Comparison of ENCODE assay signal across 28 cellular contexts in genomic region chr19:28061111-28061510, GRCh38.
"Had no signal": no experiment of that assay in that cellular context is flagged by ENCODE, and none has a peak within 500 bp of the region (broad histone marks: within the 10 kb centered on the region; RNA-seq: fewer than 3 reads in every experiment).

No MANE protein-coding gene starts in this region.

- H3K4me1 ChIP-seq: parathyroid adenoma, psoas muscle, right lobe of liver, sigmoid colon, stomach, thyroid gland, tibial nerve, upper lobe of left lung, vagina had no signal

- H3K36me3 ChIP-seq: neutrophil, right lobe of liver, sigmoid colon, stomach, thoracic aorta, thyroid gland, tibial nerve, upper lobe of left lung, vagina had no signal

- H3K4me3 Mint-ChIP-seq: natural killer cell treated with Interleukin-12 subunit alpha and Interleukin-12 subunit beta and Interleukin-15 and Interleukin-18, amount 100 ng/mL, for 72 hours; nephron progenitor cell; neural crest cell; stimulated activated effector memory CD8-positive, alpha-beta T cell treated with anti-CD3 and anti-CD28 coated beads, Interleukin-12 subunit alpha, Interleukin-12 subunit beta, amount 100 ng/mL, for 72 hours; stimulated activated naive B cell treated with anti-CD40 and anti-IgM and Interleukin-4, amounts not matched to agents 10 μg/mL and 1 μg/mL and 100 μg/mL, for 72 hours; stimulated activated naive CD8-positive, alpha-beta T cell treated with anti-CD3 and anti-CD28 coated beads, Interleukin-15, Interleukin-2, amounts not matched to agents 100 ng/mL and 50 ng/mL, for 24 hours had no signal

- H3K36me3 Mint-ChIP-seq: natural killer cell treated with Interleukin-12 subunit alpha and Interleukin-12 subunit beta and Interleukin-15 and Interleukin-18, amount 100 ng/mL, for 72 hours; stimulated activated effector memory CD8-positive, alpha-beta T cell treated with anti-CD3 and anti-CD28 coated beads, Interleukin-12 subunit alpha, Interleukin-12 subunit beta, amount 100 ng/mL, for 72 hours; stimulated activated naive B cell treated with anti-CD40 and anti-IgM and Interleukin-4, amounts not matched to agents 10 μg/mL and 1 μg/mL and 100 μg/mL, for 72 hours had no signal

- DNase-seq: nephron progenitor cell; nucleus accumbens; posterior cingulate gyrus; psoas muscle; right cardiac atrium; right lobe of liver; sigmoid colon; small intestine; stimulated activated CD4-positive, alpha-beta T cell treated with anti-CD3 and anti-CD28 coated beads, Interleukin-15, amount 100 ng/mL, for 24 hours; stimulated activated CD4-positive, alpha-beta T cell treated with anti-CD3 and anti-CD28 coated beads, Interleukin-2, amount 100 ng/mL, for 24 hours; stimulated activated CD4-positive, alpha-beta T cell treated with anti-CD3 and anti-CD28 coated beads, Interleukin-2, amount 100 ng/mL, for 48 hours; stimulated activated CD4-positive, alpha-beta T cell treated with anti-CD3 and anti-CD28 coated beads, Interleukin-4, amount 100 ng/mL, for 24 hours; stimulated activated naive B cell treated with anti-CD40 and anti-IgM and Interleukin-4, amounts not matched to agents 10 μg/mL and 1 μg/mL and 100 μg/mL, for 72 hours; stimulated activated naive CD4-positive, alpha-beta T cell treated with Interleukin-2 at 50 U/mL for 16 hours; stomach; thyroid gland; trophoblast cell; upper lobe of left lung had no signal

- H3K27ac Mint-ChIP-seq: natural killer cell treated with Interleukin-12 subunit alpha and Interleukin-12 subunit beta and Interleukin-15 and Interleukin-18, amount 100 ng/mL, for 72 hours; nephron progenitor cell; progenitor cell of endocrine pancreas; stimulated activated effector memory CD8-positive, alpha-beta T cell treated with anti-CD3 and anti-CD28 coated beads, Interleukin-12 subunit alpha, Interleukin-12 subunit beta, amount 100 ng/mL, for 72 hours; stimulated activated naive B cell treated with anti-CD40 and anti-IgM and Interleukin-4, amounts not matched to agents 10 μg/mL and 1 μg/mL and 100 μg/mL, for 72 hours; stimulated activated naive CD8-positive, alpha-beta T cell treated with anti-CD3 and anti-CD28 coated beads, Interleukin-15, Interleukin-2, amounts not matched to agents 100 ng/mL and 50 ng/mL, for 24 hours had no signal

- FAIRE-seq: small intestine had no signal

- ATAC-seq: natural killer cell treated with Interleukin-12 subunit alpha and Interleukin-12 subunit beta and Interleukin-15 and Interleukin-18, amount 100 ng/mL, for 72 hours; psoas muscle; right cardiac atrium; right lobe of liver; stimulated activated effector memory CD8-positive, alpha-beta T cell treated with anti-CD3 and anti-CD28 coated beads, Interleukin-12 subunit alpha, Interleukin-12 subunit beta, amount 100 ng/mL, for 72 hours; stimulated activated naive B cell treated with anti-CD40 and anti-IgM and Interleukin-4, amounts not matched to agents 10 μg/mL and 1 μg/mL and 100 μg/mL, for 72 hours had no signal

- H3K9me3 Mint-ChIP-seq: neural crest cell; stimulated activated effector memory CD8-positive, alpha-beta T cell treated with anti-CD3 and anti-CD28 coated beads, Interleukin-12 subunit alpha, Interleukin-12 subunit beta, amount 100 ng/mL, for 72 hours; stimulated activated naive CD8-positive, alpha-beta T cell treated with anti-CD3 and anti-CD28 coated beads, Interleukin-15, Interleukin-2, amounts not matched to agents 100 ng/mL and 50 ng/mL, for 24 hours had no signal

- H3K9me3 ChIP-seq: neutrophil, psoas muscle, right lobe of liver, thyroid gland, vagina had no signal

- H3K27ac ChIP-seq: neutrophil, parathyroid adenoma, psoas muscle, right lobe of liver, sigmoid colon, stomach, thoracic aorta, thyroid gland, tibial nerve, upper lobe of left lung, vagina had no signal

- H3K4me3 ChIP-seq: psoas muscle, right lobe of liver, sigmoid colon, stomach, thoracic aorta, thyroid gland, tibial nerve, upper lobe of left lung, vagina had no signal

- H3K4me1 Mint-ChIP-seq: neural crest cell; stimulated activated effector memory CD8-positive, alpha-beta T cell treated with anti-CD3 and anti-CD28 coated beads, Interleukin-12 subunit alpha, Interleukin-12 subunit beta, amount 100 ng/mL, for 72 hours; stimulated activated naive B cell treated with anti-CD40 and anti-IgM and Interleukin-4, amounts not matched to agents 10 μg/mL and 1 μg/mL and 100 μg/mL, for 72 hours had no signal

- H3K27me3 Mint-ChIP-seq: natural killer cell treated with Interleukin-12 subunit alpha and Interleukin-12 subunit beta and Interleukin-15 and Interleukin-18, amount 100 ng/mL, for 72 hours; progenitor cell of endocrine pancreas; stimulated activated naive B cell treated with anti-CD40 and anti-IgM and Interleukin-4, amounts not matched to agents 10 μg/mL and 1 μg/mL and 100 μg/mL, for 72 hours; stimulated activated naive CD8-positive, alpha-beta T cell treated with anti-CD3 and anti-CD28 coated beads, Interleukin-15, Interleukin-2, amounts not matched to agents 100 ng/mL and 50 ng/mL, for 24 hours had no signal

- H3K27me3 ChIP-seq: neutrophil, right lobe of liver, sigmoid colon, stomach, thyroid gland, tibial nerve, upper lobe of left lung, vagina had no signal
